ENCODE assay signal across 8 cellular contexts in the genomic region with DNA sequence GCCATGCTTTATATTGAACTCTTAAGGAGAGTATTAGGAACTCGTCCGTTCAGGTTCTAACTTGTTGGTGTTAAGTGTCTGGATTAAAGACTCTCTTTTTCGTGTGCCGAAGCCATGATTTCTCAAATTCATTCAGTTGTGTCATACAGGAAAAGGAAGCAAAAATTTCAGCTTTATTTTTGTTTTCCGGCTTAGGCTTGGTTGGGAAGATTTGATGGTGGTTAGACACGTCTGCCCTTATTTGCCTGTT. TPM values are rescaled to one million over a fixed set of nuclear protein-coding genes. Genes with fewer than 3 reads are reported as not detected.
A peak's percentile ranks its signal among the peaks of the same experiment; 100 is the strongest.
DNase-seq lines count a peak whose midpoint lies in the region; ATAC-seq and TF ChIP-seq lines count a peak whose summit lies in the region.

No MANE protein-coding gene starts in this region.

- H3K36me3 ChIP-seq in colonic mucosa = no peaks in the 10 kb centered on the region

- ATAC-seq in HG03280 (IDR thresholded peaks at IDR 0.05; ENCODE audit: unreplicated experiment) (no peak), GM19324 (IDR thresholded peaks at IDR 0.05; ENCODE audit: low FRiP score, unreplicated experiment) (no peak)

- TF ChIP-seq CTCF in LNCaP clone FGC (IDR thresholded peaks at IDR 0.05; ENCODE audit: control insufficient read depth, extremely low read depth, insufficient read depth) = no peak
- no peak for TF ChIP-seq CTCF in colonic mucosa (IDR thresholded peaks at IDR 0.05)

- H3K4me1 ChIP-seq in colonic mucosa = peaks cover 9% of the 10 kb centered on the region

- H3K9me3 ChIP-seq in colonic mucosa = no peaks in the 10 kb centered on the region

- H3K27ac ChIP-seq in colonic mucosa = peak overlapping the region; percentile 91

- H3K27me3 ChIP-seq in colonic mucosa = no peaks in the 10 kb centered on the region

- H3K9ac ChIP-seq in colonic mucosa (ENCODE audit: low read depth in 2 of 2, low read length in 2 of 2) = peak overlapping the region; percentile 64 to 82

- DNase-seq in EH (ENCODE audit: low read depth) (peak; percentile 27), LNCaP clone FGC (ENCODE audit: low read depth) (no peak), colonic mucosa (no peak), myocyte (ENCODE audit: low read depth) (peak; percentile 21), AG08395 (ENCODE audit: low spot score) (no peak), NCI-H1417 treated with DMSO at 0.1 percent for 48 hours (lab: John Stamatoyannopoulos, UW) (no peak)

- peak overlapping the region; percentile 62 for H3K4me3 ChIP-seq in LNCaP clone FGC (ENCODE audit: low read depth, low read length)
- peak overlapping the region; percentile 56 for H3K4me3 ChIP-seq in colonic mucosa

- intact Hi-C loops in colonic mucosa (cut with DNase I) = no loop called here

RNA-seq across cellular contexts. Expression of a gene that starts 0.9 kb away (rescaled TPM):
- 10 to 100 TPM; 58.9 to 63.9 TPM for total RNA-seq in colonic mucosa
- total RNA-seq in myocyte = 49.3 and 60.7 TPM in 2 replicates
- 50.6 TPM for polyA plus RNA-seq in myocyte (2012)

RNA-seq across cellular contexts. Expression of a gene that starts 30.7 kb away (rescaled TPM):
- 10 to 100 TPM; 54.0 to 66.1 TPM for total RNA-seq in colonic mucosa
- 94.4 and 99.0 TPM in 2 replicates for total RNA-seq in myocyte
- 118 TPM for polyA plus RNA-seq in myocyte (2012)

RNA-seq across cellular contexts. Expression of a gene that starts 34.5 kb away (rescaled TPM):
- not detected for total RNA-seq in colonic mucosa
- total RNA-seq in myocyte = not detected in 2 replicates
- polyA plus RNA-seq in myocyte (2012) = not detected

Comparison
In these comparisons a context has a peak if more than half of its experiments do, and no peak if none do; other contexts are left out.
1. DNase-seq: peak in EH (single experiment) and myocyte (single experiment); none in LNCaP clone FGC (single experiment), colonic mucosa (single experiment), AG08395 (single experiment) and NCI-H1417 treated with DMSO at 0.1 percent for 48 hours (single experiment).